Comparison of ENCODE assay signal across 1 cellular context in genomic region chr6:106199331-106199730, GRCh38.
TF ChIP-seq lines count a peak whose summit lies in the region.

No MANE protein-coding gene starts in this region.

TF ChIP-seq in SK-N-SH treated with all-trans-retinoic acid at 6 μM for 48 hours, 23 proteins besides CTCF, POLR2A, EP300 and RAD21 (continued from another document):
- TF ChIP-seq TCF4 (CRISPR knock-in tag; IDR thresholded peaks at IDR 0.05; ENCODE audit: borderline replicate concordance) (no peak), ZFP3 (CRISPR knock-in tag; IDR thresholded peaks at IDR 0.05) (no peak), ZC3H10 (CRISPR knock-in tag; IDR thresholded peaks at IDR 0.05) (no peak), CSDC2 (CRISPR knock-in tag; IDR thresholded peaks at IDR 0.05) (no peak), GLIS3 (CRISPR knock-in tag; IDR thresholded peaks at IDR 0.05) (no peak), ARNTL (CRISPR knock-in tag; IDR thresholded peaks at IDR 0.05; ENCODE audit: borderline replicate concordance, low read depth) (no peak), PATZ1 (CRISPR knock-in tag; IDR thresholded peaks at IDR 0.05; ENCODE audit: borderline replicate concordance) (no peak)
